ENCODE assay signal across 8 cellular contexts in genomic region chr5:177303121-177303924, GRCh38. TPM values are rescaled to one million over a fixed set of nuclear protein-coding genes. Genes with fewer than 3 reads are reported as not detected.
DNase-seq lines count a peak whose midpoint lies in the region; ATAC-seq and TF ChIP-seq lines count a peak whose summit lies in the region.

A gene with protein sequence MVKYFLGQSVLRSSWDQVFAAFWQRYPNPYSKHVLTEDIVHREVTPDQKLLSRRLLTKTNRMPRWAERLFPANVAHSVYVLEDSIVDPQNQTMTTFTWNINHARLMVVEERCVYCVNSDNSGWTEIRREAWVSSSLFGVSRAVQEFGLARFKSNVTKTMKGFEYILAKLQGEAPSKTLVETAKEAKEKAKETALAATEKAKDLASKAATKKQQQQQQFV (plus strand): TSS chr5:177303799. CDS start chr5:177303986, 187 bp downstream.
TSS of gene RAB24 (minus strand) at chr5:177303719. CDS start at chr5:177303288, 431 bp downstream.

- DNase-seq in NCI-H128 (lab: John Stamatoyannopoulos, UW; ENCODE audit: unreplicated experiment): peak; percentile 37
- DNase-seq in T-helper 22 cell (ENCODE audit: low read depth): peak; percentile 82
- DNase-seq in ascending aorta (ENCODE audit: low spot score in 2 of 2): peak in 1 of 2 donors; percentile 94
- DNase-seq in hepatic stellate cell (ENCODE audit: low spot score): peak; percentile 89
- peak; percentile 94 for DNase-seq in retina

- peak; percentile 50 for ATAC-seq in HG02610 (IDR thresholded peaks at IDR 0.05; ENCODE audit: unreplicated experiment)
- ATAC-seq in GM18870 (IDR thresholded peaks at IDR 0.05; ENCODE audit: unreplicated experiment): no peak

- intact Hi-C loops in ascending aorta (cut with DNase I): loop anchor here (2.0 to 10.0 kb wide), 5 partner anchors 171 to 851 kb away; partner anchors contain the start of genes B4GALT7, NHP2, NSD1 and TSPAN17

- peak; percentile 42 for TF ChIP-seq CTCF in GM12875 (IDR thresholded peaks at IDR 0.05; ENCODE audit: borderline replicate concordance, insufficient read depth, low read depth, low read length)
- peak in 2 of 3 experiments; percentile 30 to 43 for TF ChIP-seq CTCF in ascending aorta (IDR thresholded peaks at IDR 0.05)

- peaks cover 2 to 26% of the 10 kb centered on the region in 2 donors for H3K36me3 ChIP-seq in ascending aorta

- H3K27ac ChIP-seq in ascending aorta: peak within 1 kb of the TSS; percentile 80 to 88

- no peaks in the 10 kb centered on the region for H3K9me3 ChIP-seq in ascending aorta

- H3K4me3 ChIP-seq in GM12875 (ENCODE audit: low read depth, low read length) (peak within 1 kb of the TSS; percentile 78), ascending aorta (peak within 1 kb of the TSS; percentile 72 to 90)

- peaks cover 3 to 31% of the 10 kb centered on the region in 2 donors for H3K4me1 ChIP-seq in ascending aorta

- H3K27me3 ChIP-seq in ascending aorta: no peaks in the 10 kb centered on the region

RNA-seq across cellular contexts. Expression of the first gene that starts in this region (rescaled TPM):
- 376 TPM for total RNA-seq in ascending aorta

RNA-seq across cellular contexts. Expression of gene RAB24, which starts in this region (rescaled TPM):
- total RNA-seq in ascending aorta: 68.8 TPM
